8 cellular contexts compared by ENCODE assay signal in the genomic region with DNA sequence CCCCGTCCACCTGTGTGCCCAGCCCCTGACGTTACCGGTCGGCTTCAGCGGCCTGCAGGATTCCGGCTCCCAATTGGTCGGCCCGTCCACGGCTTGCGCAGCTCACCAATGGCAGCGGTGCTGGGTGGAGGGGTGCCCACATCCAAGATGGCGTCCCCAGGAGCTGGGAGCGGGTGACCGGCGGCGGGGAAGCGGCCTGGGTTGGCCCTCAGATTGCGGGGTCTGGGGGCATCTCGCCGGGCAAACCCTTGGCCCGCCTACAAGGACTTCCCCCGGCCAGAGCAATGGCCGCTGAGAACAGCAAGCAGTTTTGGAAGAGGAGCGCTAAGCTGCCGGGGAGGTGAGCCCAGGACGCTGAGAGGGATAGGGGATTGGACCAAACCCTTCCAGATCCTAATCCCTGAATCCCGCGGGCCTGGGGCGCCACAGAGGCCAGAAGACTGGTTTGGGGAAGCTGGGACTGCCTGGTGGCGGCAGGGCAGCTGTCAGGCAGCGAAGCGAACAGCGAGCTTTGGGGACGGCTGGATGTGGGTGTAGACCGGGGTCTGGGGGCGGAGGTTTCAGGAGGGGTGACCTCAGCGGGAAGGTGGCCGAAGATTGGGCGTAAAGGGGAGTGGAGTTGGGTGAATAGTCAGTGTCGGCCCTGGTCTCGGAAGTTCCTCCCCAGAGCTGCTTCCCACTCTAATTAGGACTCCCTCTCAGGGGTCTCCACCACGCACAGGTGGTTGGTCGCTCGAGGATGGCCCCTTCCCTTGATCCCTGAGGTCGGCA. TPM values are rescaled to one million over a fixed set of nuclear protein-coding genes. Genes with fewer than 3 reads are reported as not detected.
DNase-seq lines count a peak whose midpoint lies in the region; ATAC-seq, FAIRE-seq and TF ChIP-seq lines count a peak whose summit lies in the region.

TBC1D22B (plus strand) TSS at position 139 of the 771 bp plus-strand sequence; CDS start at position 285, 146 bp downstream.
TMEM217 (minus strand) TSS at position 511 of the 771 bp plus-strand sequence. CDS start 39,114 bp downstream, outside the sequence.

- H3K4me3 ChIP-seq in kidney (ENCODE audit: low read length in 2 of 2) = peak within 1 kb of the TSS; percentile 89 to 95

- DNase-seq in AML-193 (lab: John Stamatoyannopoulos, UW) (peak; percentile 90 to 96), NCI-H460 (ENCODE audit: extremely low read depth, low read depth) (peak; percentile 88), cerebellum (ENCODE audit: low spot score) (peak; percentile 99), kidney (peak; percentile 99)
- peak; percentile 92 for DNase-seq in activated CD4-positive, alpha-beta T cell treated with anti-CD3 and anti-CD28 coated beads for 1 hour
- peak; percentile 90 for DNase-seq in stimulated activated CD4-positive, alpha-beta T cell treated with anti-CD3 and anti-CD28 coated beads, Interleukin-15, amount 100 ng/mL, for 1 hour (ENCODE audit: low read depth in 1 of 2, low spot score in 1 of 2)

- peak within 1 kb of the TSS; percentile 81 to 93 for H3K9ac ChIP-seq in kidney (ENCODE audit: low read length in 2 of 2)

- H3K27ac ChIP-seq in kidney (ENCODE audit: low read depth in 2 of 2, low read length in 2 of 2) = peak within 1 kb of the TSS; percentile 73 to 90

- peak; percentile 98 for ATAC-seq in HG03432 (IDR thresholded peaks at IDR 0.05; ENCODE audit: unreplicated experiment)

- TF ChIP-seq POLR2A in GM19193 (IDR thresholded peaks at IDR 0.05; ENCODE audit: extremely low read depth, insufficient read depth, insufficient read length) = peak; percentile 78

- H3K9me3 ChIP-seq in kidney (ENCODE audit: control insufficient read depth in 1 of 2, low read length in 2 of 2) = no peaks in the 10 kb centered on the region

- no peak for TF ChIP-seq CTCF in kidney (IDR thresholded peaks at IDR 0.05; ENCODE audit: borderline replicate concordance, extremely low read depth, insufficient read depth)

- intact Hi-C loops in kidney (cut with DNase I) = no loop called here

- H3K36me3 ChIP-seq in kidney (ENCODE audit: control insufficient read depth in 1 of 2, insufficient read depth in 2 of 2, low read length in 2 of 2) = no peaks in the 10 kb centered on the region

- peaks cover 5 to 16% of the 10 kb centered on the region in 2 donors for H3K4me1 ChIP-seq in kidney (ENCODE audit: control insufficient read depth in 1 of 2, insufficient read depth in 1 of 2, low read depth in 1 of 2, low read length in 2 of 2)

- peak; percentile 98 for FAIRE-seq in kidney (lab: Jason Lieb, UNC)

RNA-seq across cellular contexts. Expression of gene TBC1D22B, which starts in this region (rescaled TPM):
- total RNA-seq in NCI-H460 (2014; rRNA removed; shearing (Covaris generic)) = 7.2 and 8.6 TPM in 2 replicates
- polyA plus RNA-seq in NCI-H460 (2014; cell fraction: nucleus; rRNA removed) = 4.7 and 4.9 TPM in 2 replicates
- total RNA-seq in cerebellum = 8.1 TPM
- total RNA-seq in kidney = 12.8 TPM
- polyA plus RNA-seq in kidney (ENCODE audit: insufficient read depth, low read depth, low replicate concordance) = 9.7 TPM

RNA-seq across cellular contexts. Expression of gene TMEM217, which starts in this region (rescaled TPM):
- 0.10 TPM in 1 of 2 replicates, not detected in the other for total RNA-seq in NCI-H460 (2014; rRNA removed; shearing (Covaris generic))
- polyA plus RNA-seq in NCI-H460 (2014; cell fraction: nucleus; rRNA removed) = not detected in 2 replicates
- total RNA-seq in cerebellum = 1.00 TPM
- total RNA-seq in kidney = 0.72 TPM
- polyA plus RNA-seq in kidney (ENCODE audit: insufficient read depth, low read depth, low replicate concordance) = 0.67 TPM

Comparison
In these comparisons a context has a peak if more than half of its experiments do, and no peak if none do; other contexts are left out.
1. Peak in every context shown above with its lines: DNase-seq, ATAC-seq, H3K4me3 ChIP-seq and H3K27ac ChIP-seq.